23 cellular contexts compared by ENCODE assay signal in genomic region chr4:158682071-158682470, GRCh38.
"Had no signal": no experiment of that assay in that cellular context is flagged by ENCODE, and none has a peak within 500 bp of the region (broad histone marks: within the 10 kb centered on the region; RNA-seq: fewer than 3 reads in every experiment).

No MANE protein-coding gene starts in this region.

- H3K79me2 ChIP-seq: hepatocyte had no signal

- H3K4me1 ChIP-seq: testis had no signal

- H2AFZ ChIP-seq: hepatocyte had no signal

- H3K27ac ChIP-seq: body of pancreas, gastroesophageal sphincter, hepatocyte, neutrophil, testis, transverse colon, VCaP had no signal

- DNase-seq: activated CD4-positive, alpha-beta T cell treated with anti-CD3 and anti-CD28 coated beads for 4 hours; activated CD4-positive, alpha-beta T cell treated with anti-CD3 and anti-CD28 coated beads, Interleukin-2, amount 50 U/mL, for 48 hours; activated CD8-positive, alpha-beta memory T cell treated with anti-CD3 and anti-CD28 coated beads for 24 hours; activated effector memory CD4-positive, alpha-beta T cell treated with Interleukin-2 at 50 U/mL for 16 hours; activated naive CD4-positive, alpha-beta T cell treated with Interleukin-2 at 50 U/mL for 16 hours; aorta; body of pancreas; dermis blood vessel endothelial cell; effector CD8-positive, alpha-beta T cell; erythroblast; islet precursor cell; stimulated activated CD4-positive, alpha-beta T cell treated with anti-CD3 and anti-CD28 coated beads, Interleukin-15, amount 100 ng/mL, for 24 hours; stimulated activated CD4-positive, alpha-beta T cell treated with anti-CD3 and anti-CD28 coated beads, Interleukin-2, amount 100 ng/mL, for 24 hours; stimulated activated naive CD4-positive, alpha-beta T cell treated with Interleukin-2 at 50 U/mL for 16 hours; testis; transverse colon had no signal

- H3K4me1 Mint-ChIP-seq: memory B cell had no signal

- H3K27me3 ChIP-seq: body of pancreas, gastroesophageal sphincter, hepatocyte, neutrophil, testis, transverse colon had no signal

- H3K27ac Mint-ChIP-seq: activated naive CD8-positive, alpha-beta T cell; memory B cell had no signal

- H3K4me3 ChIP-seq: body of pancreas, gastroesophageal sphincter, hepatocyte, testis, transverse colon had no signal

- H3K9me3 ChIP-seq: body of pancreas, gastroesophageal sphincter, neutrophil, testis, transverse colon had no signal

- ATAC-seq: body of pancreas, gastroesophageal sphincter had no signal

- H3K4me2 ChIP-seq: hepatocyte had no signal

- H3K9me3 Mint-ChIP-seq: memory B cell, nephron had no signal

- H3K27me3 Mint-ChIP-seq: activated naive CD8-positive, alpha-beta T cell; memory B cell had no signal

- H3K4me3 Mint-ChIP-seq: activated naive CD8-positive, alpha-beta T cell; memory B cell; nephron had no signal
